20 cellular contexts compared by ENCODE assay signal in the genomic region with DNA sequence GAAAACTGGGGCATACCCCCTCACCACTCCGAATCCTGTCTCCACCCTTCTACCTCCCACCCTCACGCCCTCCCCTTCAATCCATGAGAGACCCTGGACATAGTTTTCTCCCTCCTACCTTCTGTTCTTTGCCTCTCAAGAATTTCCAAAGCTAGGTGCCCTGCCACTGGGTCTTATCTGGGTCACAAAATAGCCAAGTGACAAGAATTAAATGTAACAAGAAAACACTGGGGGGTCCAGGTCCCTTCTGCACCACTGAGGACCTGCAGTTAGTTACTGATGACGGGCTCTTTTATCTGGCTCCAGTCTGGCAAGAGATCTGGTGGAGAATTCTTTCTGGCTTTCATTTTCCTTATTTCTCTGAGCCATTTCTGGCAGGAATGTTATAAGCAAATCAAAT.
DNase-seq lines count a peak whose midpoint lies in the region; ATAC-seq and TF ChIP-seq lines count a peak whose summit lies in the region.
"Had no signal": no experiment of that assay in that cellular context is flagged by ENCODE, and none has a peak within 500 bp of the region (broad histone marks: within the 10 kb centered on the region; RNA-seq: fewer than 3 reads in every experiment).

No MANE protein-coding gene starts in this region.

- peaks cover 2% of the 10 kb centered on the region for H3K4me1 ChIP-seq in mesendoderm (ENCODE audit: control insufficient read depth, low read depth, low read length)
- no peaks in the 10 kb centered on the region for H3K4me1 ChIP-seq in mesenchymal stem cell (ENCODE audit: control insufficient read depth, insufficient read depth, low read depth, low read length)
- H3K4me1 ChIP-seq: BE2C had no signal

- peak overlapping the region; percentile 24 for H3K4me3 Mint-ChIP-seq in endothelial cell (ENCODE audit: unreplicated experiment)
- H3K4me3 Mint-ChIP-seq: CD14-positive monocyte; CD4-positive, alpha-beta T cell; CD8-positive, alpha-beta memory T cell had no signal

- peaks cover 5% of the 10 kb centered on the region for H3K27me3 Mint-ChIP-seq in endothelial cell (ENCODE audit: unreplicated experiment)
- H3K27me3 Mint-ChIP-seq: CD4-positive, alpha-beta T cell had no signal

- no peak for ATAC-seq in GM19023 (IDR thresholded peaks at IDR 0.05; ENCODE audit: unreplicated experiment)
- ATAC-seq: GM12878 had no signal

- peaks cover 17% of the 10 kb centered on the region for H3K4me1 Mint-ChIP-seq in endothelial cell (ENCODE audit: unreplicated experiment)
- H3K4me1 Mint-ChIP-seq: CD14-positive monocyte had no signal

- WGBS in mesendoderm (ENCODE audit: extremely low coverage, insufficient coverage, low lambda C conversion rate): no CpG with 5 or more reads among the region's 3 CpGs
- 21% methylated on average over 3 of the region's 3 CpGs for WGBS in mesenchymal stem cell

- no peak overlapping the region for H2BK12ac ChIP-seq in mesenchymal stem cell (ENCODE audit: low read length in 2 of 2)

- H3K18ac ChIP-seq in mesendoderm (ENCODE audit: low read length) (no peak overlapping the region), mesenchymal stem cell (ENCODE audit: low read depth in 1 of 2, low read length in 2 of 2) (no peak overlapping the region)

- TF ChIP-seq CTCF in endothelial cell (IDR thresholded peaks at IDR 0.05; ENCODE audit: unreplicated experiment): no peak

- H2BK120ac ChIP-seq in mesendoderm (ENCODE audit: low read depth, low read length) (no peak overlapping the region), mesenchymal stem cell (ENCODE audit: low read depth, low read length) (no peak overlapping the region)

- no peak overlapping the region for H2AK5ac ChIP-seq in mesendoderm (ENCODE audit: low read length)
- no peak overlapping the region for H2AK5ac ChIP-seq in mesenchymal stem cell (ENCODE audit: low read length, severe bottlenecking)

- H3K4me3 ChIP-seq in mesendoderm (ENCODE audit: low read length) (no peak overlapping the region), mesenchymal stem cell (ENCODE audit: insufficient read depth in 1 of 2, low read depth in 1 of 2, low read length in 2 of 2) (no peak overlapping the region)
- H3K4me3 ChIP-seq: BLaER1 treated with 17β-estradiol and CSF1 and Interleukin-3, amounts not matched to agents 10 nM and 100 nM; GM12878 had no signal

- H3K27ac ChIP-seq in mesendoderm (ENCODE audit: low read depth, low read length) (no peak overlapping the region), mesenchymal stem cell (ENCODE audit: low read length, poor library complexity, severe bottlenecking) (no peak overlapping the region)
- H3K27ac ChIP-seq: 22Rv1; BLaER1 treated with 17β-estradiol and CSF1 and Interleukin-3, amounts not matched to agents 10 nM and 100 nM had no signal

- no peaks in the 10 kb centered on the region for H3K36me3 ChIP-seq in mesendoderm (ENCODE audit: control insufficient read depth, insufficient read depth, low read length)
- no peaks in the 10 kb centered on the region for H3K36me3 ChIP-seq in mesenchymal stem cell (ENCODE audit: control insufficient read depth in 1 of 2, insufficient read depth in 2 of 2, low read depth in 1 of 2, low read length in 2 of 2)
- H3K36me3 ChIP-seq: BE2C; BLaER1 treated with 17β-estradiol and CSF1 and Interleukin-3, amounts not matched to agents 10 nM and 100 nM had no signal

- no peaks in the 10 kb centered on the region for H3K79me1 ChIP-seq in mesendoderm (ENCODE audit: low read length)
- no peaks in the 10 kb centered on the region for H3K79me1 ChIP-seq in mesenchymal stem cell (replicated peaks; ENCODE audit: low read length, poor library complexity, severe bottlenecking)

- no peak overlapping the region for H3K23ac ChIP-seq in mesendoderm (ENCODE audit: low read length)
- no peak overlapping the region for H3K23ac ChIP-seq in mesenchymal stem cell (ENCODE audit: low read length in 2 of 2)

- H2BK5ac ChIP-seq in mesendoderm (ENCODE audit: low read length) (no peak overlapping the region), mesenchymal stem cell (ENCODE audit: low read depth, low read length, poor library complexity, severe bottlenecking) (no peak overlapping the region)

- H3K27me3 ChIP-seq in mesendoderm (ENCODE audit: insufficient read depth, low read length, poor library complexity): no peaks in the 10 kb centered on the region
- peaks cover 0 to 10% of the 10 kb centered on the region in 2 experiments for H3K27me3 ChIP-seq in mesenchymal stem cell (ENCODE audit: control insufficient read depth in 1 of 2, insufficient read depth in 1 of 2, low read length in 2 of 2)
- H3K27me3 ChIP-seq: BE2C; BLaER1 treated with 17β-estradiol and CSF1 and Interleukin-3, amounts not matched to agents 10 nM and 100 nM had no signal

- DNase-seq in AG08396 (ENCODE audit: low spot score): peak; percentile 16
- DNase-seq in endothelial cell (ENCODE audit: low spot score): no peak
- peak; percentile 71 for DNase-seq in mesendoderm
- no peak for DNase-seq in HEK293T (ENCODE audit: extremely low spot score)
- no peak for DNase-seq in mesenchymal stem cell
- DNase-seq: AML-193; BE2C; CD4-positive, alpha-beta T cell; CD8-positive, alpha-beta memory T cell; DMS 273 treated with DMSO at 0.1 percent for 48 hours; DMS79; EL; GDM1; H7; HCEC 1CT had no signal

- CTCF ChIA-PET in HEK293T (lab: Yijun Ruan, JAX): no interaction called here

- no peaks in the 10 kb centered on the region for H3K79me2 ChIP-seq in mesendoderm (ENCODE audit: control insufficient read depth, insufficient read depth, low read length)

- H2BK15ac ChIP-seq in mesendoderm (replicated peaks; ENCODE audit: low read depth) (no peak overlapping the region), mesenchymal stem cell (ENCODE audit: low read depth, poor library complexity, severe bottlenecking) (no peak overlapping the region)

- H3K4ac ChIP-seq in mesendoderm (ENCODE audit: low read depth, low read length) (no peak overlapping the region), mesenchymal stem cell (ENCODE audit: low read depth in 1 of 2, low read length in 2 of 2) (no peak overlapping the region)

- H4K91ac ChIP-seq in mesenchymal stem cell (ENCODE audit: low read length): no peak overlapping the region

- no peak overlapping the region for H4K8ac ChIP-seq in mesendoderm (ENCODE audit: low read depth, low read length)
- no peak overlapping the region for H4K8ac ChIP-seq in mesenchymal stem cell (ENCODE audit: low read length)

- H2AFZ ChIP-seq in mesenchymal stem cell (ENCODE audit: low read depth, low read length): no peak overlapping the region

- H3K56ac ChIP-seq in mesendoderm (ENCODE audit: low read length): no peak overlapping the region

- H3K9me3 Mint-ChIP-seq in endothelial cell (ENCODE audit: unreplicated experiment): no peaks in the 10 kb centered on the region

- H3K4me2 ChIP-seq in mesendoderm (ENCODE audit: low read length) (no peak overlapping the region), mesenchymal stem cell (ENCODE audit: low read length, poor library complexity, severe bottlenecking) (no peak overlapping the region)
- H3K4me2 ChIP-seq: BLaER1 treated with 17β-estradiol and CSF1 and Interleukin-3, amounts not matched to agents 10 nM and 100 nM had no signal

- H3K9me3 ChIP-seq in mesenchymal stem cell (ENCODE audit: control insufficient read depth, low read length): peaks cover 6% of the 10 kb centered on the region
- H3K9me3 ChIP-seq: BE2C had no signal

- H3K27ac Mint-ChIP-seq in endothelial cell (ENCODE audit: unreplicated experiment): no peak overlapping the region
- H3K27ac Mint-ChIP-seq: CD14-positive monocyte; CD4-positive, alpha-beta T cell; CD8-positive, alpha-beta memory T cell had no signal

- POLR2A ChIA-PET in HEK293T (lab: Yijun Ruan, JAX): no interaction called here

- H3K14ac ChIP-seq in mesenchymal stem cell (ENCODE audit: low read length in 2 of 2): no peak overlapping the region

- no peak overlapping the region for H3K9ac ChIP-seq in mesendoderm (ENCODE audit: low read length)
- no peak overlapping the region for H3K9ac ChIP-seq in mesenchymal stem cell (ENCODE audit: low read length)
- H3K9ac ChIP-seq: BLaER1 treated with 17β-estradiol and CSF1 and Interleukin-3, amounts not matched to agents 10 nM and 100 nM had no signal

- peaks cover 24% of the 10 kb centered on the region for H3K36me3 Mint-ChIP-seq in endothelial cell (ENCODE audit: low read depth, unreplicated experiment)
- H3K36me3 Mint-ChIP-seq: CD14-positive monocyte had no signal

- H4K5ac ChIP-seq in mesendoderm (ENCODE audit: low read length): no peak overlapping the region

TF ChIP-seq in HEK293T, 16 proteins besides CTCF, POLR2A, EP300 and RAD21:
- TF ChIP-seq LEF1 (IDR thresholded peaks at IDR 0.05; ENCODE audit: borderline replicate concordance) (no peak), L3MBTL2 (conservative IDR thresholded peaks at IDR 0.05) (no peak), SUZ12 (IDR thresholded peaks at IDR 0.05) (no peak), ARNT (IDR thresholded peaks at IDR 0.05) (no peak), NFRKB (IDR thresholded peaks at IDR 0.05) (no peak), BHLHE40 (IDR thresholded peaks at IDR 0.05; ENCODE audit: borderline replicate concordance) (no peak), HDGF (IDR thresholded peaks at IDR 0.05; ENCODE audit: borderline replicate concordance) (no peak), FOXA1 (IDR thresholded peaks at IDR 0.05) (no peak), ZNF384 (IDR thresholded peaks at IDR 0.05) (no peak), FOXK2 (IDR thresholded peaks at IDR 0.05) (no peak), ELF4 (IDR thresholded peaks at IDR 0.05) (no peak), TARDBP (IDR thresholded peaks at IDR 0.05) (no peak), SP1 (IDR thresholded peaks at IDR 0.05) (no peak)
- TF ChIP-seq, protein P1, sequence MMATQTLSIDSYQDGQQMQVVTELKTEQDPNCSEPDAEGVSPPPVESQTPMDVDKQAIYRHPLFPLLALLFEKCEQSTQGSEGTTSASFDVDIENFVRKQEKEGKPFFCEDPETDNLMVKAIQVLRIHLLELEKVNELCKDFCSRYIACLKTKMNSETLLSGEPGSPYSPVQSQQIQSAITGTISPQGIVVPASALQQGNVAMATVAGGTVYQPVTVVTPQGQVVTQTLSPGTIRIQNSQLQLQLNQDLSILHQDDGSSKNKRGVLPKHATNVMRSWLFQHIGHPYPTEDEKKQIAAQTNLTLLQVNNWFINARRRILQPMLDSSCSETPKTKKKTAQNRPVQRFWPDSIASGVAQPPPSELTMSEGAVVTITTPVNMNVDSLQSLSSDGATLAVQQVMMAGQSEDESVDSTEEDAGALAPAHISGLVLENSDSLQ (IDR thresholded peaks at IDR 0.05): no peak

Comparison
In these comparisons a context has a peak if more than half of its experiments do, and no peak if none do; other contexts are left out.
1. DNase-seq: peak in AG08396 (single experiment) and mesendoderm (single experiment); none in endothelial cell (single experiment), HEK293T (single experiment) and mesenchymal stem cell (single experiment).